ENCODE assay signal across 17 cellular contexts in the genomic region with DNA sequence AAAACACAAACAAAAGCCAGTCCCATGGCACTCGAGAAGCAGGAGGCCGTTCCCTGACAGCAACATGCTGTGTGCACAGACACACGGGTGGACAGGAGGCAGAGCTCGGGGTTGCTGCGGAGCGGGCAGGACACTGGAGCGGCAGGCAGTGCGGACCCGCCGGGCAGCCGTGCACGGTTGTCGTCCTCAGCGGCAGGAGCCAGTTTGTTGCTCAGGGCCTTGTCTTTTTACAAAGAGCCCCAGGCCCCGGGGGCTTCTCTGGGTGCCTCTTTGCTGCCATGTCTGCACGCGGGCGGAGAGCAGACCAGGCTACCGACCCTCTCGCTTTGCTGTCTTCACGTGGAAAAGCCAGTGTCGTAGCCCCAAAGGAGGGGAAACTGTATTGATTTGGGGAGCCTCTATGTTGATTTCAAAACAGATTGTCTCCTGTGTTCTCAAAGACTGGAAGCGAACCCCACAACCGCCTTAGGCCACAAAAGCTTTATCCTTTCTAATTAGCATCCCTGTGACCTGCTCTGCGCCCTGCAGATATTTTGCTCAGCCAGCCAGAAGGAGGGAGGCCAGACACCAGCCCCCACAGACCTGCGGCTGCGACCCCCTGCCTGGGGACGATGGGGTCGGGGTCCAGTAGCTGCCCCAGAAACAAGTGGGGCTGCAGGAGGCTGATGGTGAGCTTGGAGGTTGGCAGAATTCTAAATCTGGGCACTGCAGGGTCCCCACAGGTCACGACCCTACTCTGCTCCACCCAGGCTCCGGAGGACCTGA. TPM values are rescaled to one million over a fixed set of nuclear protein-coding genes. Genes with fewer than 3 reads are reported as not detected.
DNase-seq lines count a peak whose midpoint lies in the region; ATAC-seq and TF ChIP-seq lines count a peak whose summit lies in the region.
"Had no signal": no experiment of that assay in that cellular context is flagged by ENCODE, and none has a peak within 500 bp of the region (broad histone marks: within the 10 kb centered on the region; RNA-seq: fewer than 3 reads in every experiment).

No MANE protein-coding gene starts in this region.

- H3K4me3 ChIP-seq in left lung = no peak overlapping the region
- H3K4me3 ChIP-seq: BLaER1 treated with 17β-estradiol and CSF1 and Interleukin-3, amounts not matched to agents 10 nM and 100 nM; vagina had no signal

- TF ChIP-seq CTCF in RWPE1 (conservative IDR thresholded peaks at IDR 0.05; ENCODE audit: low read depth) (no peak), left lung (IDR thresholded peaks at IDR 0.05) (no peak)

- peak; percentile 5 for DNase-seq in NCI-H510A treated with DMSO at 0.1 percent for 48 hours (lab: John Stamatoyannopoulos, UW)
- DNase-seq in NCI-H510A (lab: John Stamatoyannopoulos, UW) = no peak
- DNase-seq in RWPE1 (ENCODE audit: low spot score) = no peak
- peak in 1 of 2 donors; percentile 66 for DNase-seq in left lung
- DNase-seq in retina = peak; percentile 68
- no peak for DNase-seq in activated T-cell treated with anti-CD3 and anti-CD28 coated beads, Interleukin-2, amount 50 U/mL, for 24 hours
- no peak for DNase-seq in NCI-H1417 (lab: John Stamatoyannopoulos, UW)
- DNase-seq: activated CD4-positive, CD25-positive, alpha-beta regulatory T cell; cortex of kidney; NCI-H1436 treated with DMSO at 0.1 percent for 48 hours had no signal

- H3K27me3 ChIP-seq in left lung = peaks cover 0 to 27% of the 10 kb centered on the region in 2 donors
- H3K27me3 ChIP-seq: vagina had no signal

- POLR2A ChIA-PET in RWPE1 (lab: Yijun Ruan, JAX; ENCODE audit: low non-redundant PET) = no interaction called here

- H3K4me3 Mint-ChIP-seq in activated T-cell treated with anti-CD3 and anti-CD28 coated beads, Interleukin-2, amount 50 U/mL, for 24 hours = no peak overlapping the region
- H3K4me3 Mint-ChIP-seq: activated CD4-positive, alpha-beta memory T cell treated with anti-CD3 and anti-CD28 coated beads, Interleukin-2, amount 10 ng/mL, durations not matched to agents 7 days and 5 days; activated naive CD8-positive, alpha-beta T cell treated with anti-CD3 and anti-CD28 coated beads, Interleukin-2, amount 50 U/mL, for 24 hours; mesothelial cell of epicardium had no signal

- peak; percentile 13 for ATAC-seq in left lung
- no peak for ATAC-seq in GM21619 (IDR thresholded peaks at IDR 0.05; ENCODE audit: unreplicated experiment)

- no peaks in the 10 kb centered on the region for H3K9me3 Mint-ChIP-seq in activated T-cell treated with anti-CD3 and anti-CD28 coated beads, Interleukin-2, amount 50 U/mL, for 24 hours
- H3K9me3 Mint-ChIP-seq: activated CD4-positive, alpha-beta memory T cell treated with anti-CD3 and anti-CD28 coated beads, Interleukin-2, amount 10 ng/mL, durations not matched to agents 7 days and 5 days; activated naive CD8-positive, alpha-beta T cell treated with anti-CD3 and anti-CD28 coated beads, Interleukin-2, amount 50 U/mL, for 24 hours; mesothelial cell of epicardium had no signal

- H3K4me1 ChIP-seq in left lung = peaks cover 3 to 18% of the 10 kb centered on the region in 2 donors
- H3K4me1 ChIP-seq: vagina had no signal

- no peak overlapping the region for H3K27ac Mint-ChIP-seq in activated T-cell treated with anti-CD3 and anti-CD28 coated beads, Interleukin-2, amount 50 U/mL, for 24 hours
- H3K27ac Mint-ChIP-seq: activated CD4-positive, alpha-beta memory T cell treated with anti-CD3 and anti-CD28 coated beads, Interleukin-2, amount 10 ng/mL, durations not matched to agents 7 days and 5 days; activated naive CD8-positive, alpha-beta T cell treated with anti-CD3 and anti-CD28 coated beads, Interleukin-2, amount 50 U/mL, for 24 hours; mesothelial cell of epicardium had no signal

- intact Hi-C loops in left lung (cut with DNase I) = no loop called here

- H3K9me3 ChIP-seq in left lung = no peaks in the 10 kb centered on the region
- H3K9me3 ChIP-seq: BLaER1 treated with 17β-estradiol and CSF1 and Interleukin-3, amounts not matched to agents 10 nM and 100 nM; vagina had no signal

- H3K36me3 Mint-ChIP-seq in activated T-cell treated with anti-CD3 and anti-CD28 coated beads, Interleukin-2, amount 50 U/mL, for 24 hours (ENCODE audit: low read depth) = no peaks in the 10 kb centered on the region
- H3K36me3 Mint-ChIP-seq: mesothelial cell of epicardium had no signal

- peaks cover 50% of the 10 kb centered on the region for H3K27me3 Mint-ChIP-seq in activated T-cell treated with anti-CD3 and anti-CD28 coated beads, Interleukin-2, amount 50 U/mL, for 24 hours

- no peaks in the 10 kb centered on the region for H3K36me3 ChIP-seq in left lung
- H3K36me3 ChIP-seq: BLaER1 treated with 17β-estradiol and CSF1 and Interleukin-3, amounts not matched to agents 10 nM and 100 nM; brain microvascular endothelial cell; vagina had no signal

- H3K4me1 Mint-ChIP-seq in activated T-cell treated with anti-CD3 and anti-CD28 coated beads, Interleukin-2, amount 50 U/mL, for 24 hours (ENCODE audit: low read depth) = peaks cover 45% of the 10 kb centered on the region

- H3K27ac ChIP-seq in RWPE1 = peak overlapping the region; percentile 85
- no peak overlapping the region for H3K27ac ChIP-seq in left lung
- H3K27ac ChIP-seq: BLaER1 treated with 17β-estradiol and CSF1 and Interleukin-3, amounts not matched to agents 10 nM and 100 nM; brain microvascular endothelial cell; vagina had no signal

- CTCF ChIA-PET in RWPE1 (lab: Yijun Ruan, JAX) = interaction anchor here (1.3 kb wide), 1 partner anchor 716 kb away, joined by 3 read pairs; no protein-coding TSS in a partner anchor

RNA-seq across cellular contexts. Expression of a gene that starts 50.2 kb away (rescaled TPM):
- 10 to 100 TPM; 16.8 to 24.0 TPM for total RNA-seq in left lung

RNA-seq across cellular contexts. Expression of a gene that starts 50.2 kb away (rescaled TPM):
- total RNA-seq in left lung = 1 to 10 TPM; 1.4 to 1.7 TPM

Comparison
In these comparisons a context has a peak if more than half of its experiments do, and no peak if none do; other contexts are left out.
1. DNase-seq: peak in NCI-H510A treated with DMSO at 0.1 percent for 48 hours (single experiment) and retina (single experiment); none in NCI-H510A (single experiment), RWPE1 (single experiment), activated T-cell treated with anti-CD3 and anti-CD28 coated beads, Interleukin-2, amount 50 U/mL, for 24 hours (single experiment) and NCI-H1417 (0 of 3).